ENCODE assay signal across 1 cellular context in the genomic region with DNA sequence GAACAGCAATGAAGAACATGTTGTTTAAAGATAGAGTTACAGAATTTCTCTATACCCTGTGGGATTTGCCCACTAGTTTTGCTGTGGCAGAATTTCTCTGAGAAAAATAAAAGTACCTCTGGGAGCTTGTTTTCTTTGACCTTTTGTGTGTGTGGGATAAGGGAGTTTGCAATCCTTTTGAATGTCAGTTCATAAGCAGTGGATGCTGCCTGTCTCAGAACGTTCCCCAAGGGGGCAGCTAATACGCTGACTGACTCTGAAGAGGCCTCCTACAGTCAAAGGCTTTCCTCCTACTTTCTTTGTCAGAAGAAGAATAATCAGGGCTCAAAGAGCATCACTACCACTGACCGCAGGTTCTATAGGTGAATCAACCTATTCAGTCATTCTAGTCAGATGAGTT.
TF ChIP-seq lines count a peak whose summit lies in the region.

No MANE protein-coding gene starts in this region.

TF ChIP-seq in WTC11, 78 proteins besides CTCF, POLR2A, EP300 and RAD21 (continued from another document):
- TF ChIP-seq, protein P1, sequence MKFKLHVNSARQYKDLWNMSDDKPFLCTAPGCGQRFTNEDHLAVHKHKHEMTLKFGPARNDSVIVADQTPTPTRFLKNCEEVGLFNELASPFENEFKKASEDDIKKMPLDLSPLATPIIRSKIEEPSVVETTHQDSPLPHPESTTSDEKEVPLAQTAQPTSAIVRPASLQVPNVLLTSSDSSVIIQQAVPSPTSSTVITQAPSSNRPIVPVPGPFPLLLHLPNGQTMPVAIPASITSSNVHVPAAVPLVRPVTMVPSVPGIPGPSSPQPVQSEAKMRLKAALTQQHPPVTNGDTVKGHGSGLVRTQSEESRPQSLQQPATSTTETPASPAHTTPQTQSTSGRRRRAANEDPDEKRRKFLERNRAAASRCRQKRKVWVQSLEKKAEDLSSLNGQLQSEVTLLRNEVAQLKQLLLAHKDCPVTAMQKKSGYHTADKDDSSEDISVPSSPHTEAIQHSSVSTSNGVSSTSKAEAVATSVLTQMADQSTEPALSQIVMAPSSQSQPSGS (CRISPR knock-in tag; IDR thresholded peaks at IDR 0.05; ENCODE audit: borderline replicate concordance, low read depth): no peak
- no peak for TF ChIP-seq ELF4 (CRISPR knock-in tag; IDR thresholded peaks at IDR 0.05; ENCODE audit: low read depth)
- TF ChIP-seq ZNF121 (CRISPR knock-in tag; IDR thresholded peaks at IDR 0.05): no peak
- TF ChIP-seq, protein P2, sequence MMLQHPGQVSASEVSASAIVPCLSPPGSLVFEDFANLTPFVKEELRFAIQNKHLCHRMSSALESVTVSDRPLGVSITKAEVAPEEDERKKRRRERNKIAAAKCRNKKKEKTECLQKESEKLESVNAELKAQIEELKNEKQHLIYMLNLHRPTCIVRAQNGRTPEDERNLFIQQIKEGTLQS (CRISPR knock-in tag; conservative IDR thresholded peaks at IDR 0.05): no peak
- TF ChIP-seq, protein P3, sequence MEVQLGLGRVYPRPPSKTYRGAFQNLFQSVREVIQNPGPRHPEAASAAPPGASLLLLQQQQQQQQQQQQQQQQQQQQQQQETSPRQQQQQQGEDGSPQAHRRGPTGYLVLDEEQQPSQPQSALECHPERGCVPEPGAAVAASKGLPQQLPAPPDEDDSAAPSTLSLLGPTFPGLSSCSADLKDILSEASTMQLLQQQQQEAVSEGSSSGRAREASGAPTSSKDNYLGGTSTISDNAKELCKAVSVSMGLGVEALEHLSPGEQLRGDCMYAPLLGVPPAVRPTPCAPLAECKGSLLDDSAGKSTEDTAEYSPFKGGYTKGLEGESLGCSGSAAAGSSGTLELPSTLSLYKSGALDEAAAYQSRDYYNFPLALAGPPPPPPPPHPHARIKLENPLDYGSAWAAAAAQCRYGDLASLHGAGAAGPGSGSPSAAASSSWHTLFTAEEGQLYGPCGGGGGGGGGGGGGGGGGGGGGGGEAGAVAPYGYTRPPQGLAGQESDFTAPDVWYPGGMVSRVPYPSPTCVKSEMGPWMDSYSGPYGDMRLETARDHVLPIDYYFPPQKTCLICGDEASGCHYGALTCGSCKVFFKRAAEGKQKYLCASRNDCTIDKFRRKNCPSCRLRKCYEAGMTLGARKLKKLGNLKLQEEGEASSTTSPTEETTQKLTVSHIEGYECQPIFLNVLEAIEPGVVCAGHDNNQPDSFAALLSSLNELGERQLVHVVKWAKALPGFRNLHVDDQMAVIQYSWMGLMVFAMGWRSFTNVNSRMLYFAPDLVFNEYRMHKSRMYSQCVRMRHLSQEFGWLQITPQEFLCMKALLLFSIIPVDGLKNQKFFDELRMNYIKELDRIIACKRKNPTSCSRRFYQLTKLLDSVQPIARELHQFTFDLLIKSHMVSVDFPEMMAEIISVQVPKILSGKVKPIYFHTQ (CRISPR knock-in tag; IDR thresholded peaks at IDR 0.05): no peak
- no peak for TF ChIP-seq SMAD3 (CRISPR knock-in tag; IDR thresholded peaks at IDR 0.05; ENCODE audit: borderline replicate concordance)
- no peak for TF ChIP-seq CREB1 (CRISPR knock-in tag; IDR thresholded peaks at IDR 0.05)
- TF ChIP-seq, protein P4, sequence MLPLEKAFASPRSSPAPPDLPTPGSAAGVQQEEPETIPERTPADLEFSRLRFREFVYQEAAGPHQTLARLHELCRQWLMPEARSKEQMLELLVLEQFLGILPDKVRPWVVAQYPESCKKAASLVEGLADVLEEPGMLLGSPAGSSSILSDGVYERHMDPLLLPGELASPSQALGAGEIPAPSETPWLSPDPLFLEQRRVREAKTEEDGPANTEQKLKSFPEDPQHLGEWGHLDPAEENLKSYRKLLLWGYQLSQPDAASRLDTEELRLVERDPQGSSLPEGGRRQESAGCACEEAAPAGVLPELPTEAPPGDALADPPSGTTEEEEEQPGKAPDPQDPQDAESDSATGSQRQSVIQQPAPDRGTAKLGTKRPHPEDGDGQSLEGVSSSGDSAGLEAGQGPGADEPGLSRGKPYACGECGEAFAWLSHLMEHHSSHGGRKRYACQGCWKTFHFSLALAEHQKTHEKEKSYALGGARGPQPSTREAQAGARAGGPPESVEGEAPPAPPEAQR (CRISPR knock-in tag; IDR thresholded peaks at IDR 0.05): no peak
